19 cellular contexts compared by ENCODE assay signal in the genomic region with DNA sequence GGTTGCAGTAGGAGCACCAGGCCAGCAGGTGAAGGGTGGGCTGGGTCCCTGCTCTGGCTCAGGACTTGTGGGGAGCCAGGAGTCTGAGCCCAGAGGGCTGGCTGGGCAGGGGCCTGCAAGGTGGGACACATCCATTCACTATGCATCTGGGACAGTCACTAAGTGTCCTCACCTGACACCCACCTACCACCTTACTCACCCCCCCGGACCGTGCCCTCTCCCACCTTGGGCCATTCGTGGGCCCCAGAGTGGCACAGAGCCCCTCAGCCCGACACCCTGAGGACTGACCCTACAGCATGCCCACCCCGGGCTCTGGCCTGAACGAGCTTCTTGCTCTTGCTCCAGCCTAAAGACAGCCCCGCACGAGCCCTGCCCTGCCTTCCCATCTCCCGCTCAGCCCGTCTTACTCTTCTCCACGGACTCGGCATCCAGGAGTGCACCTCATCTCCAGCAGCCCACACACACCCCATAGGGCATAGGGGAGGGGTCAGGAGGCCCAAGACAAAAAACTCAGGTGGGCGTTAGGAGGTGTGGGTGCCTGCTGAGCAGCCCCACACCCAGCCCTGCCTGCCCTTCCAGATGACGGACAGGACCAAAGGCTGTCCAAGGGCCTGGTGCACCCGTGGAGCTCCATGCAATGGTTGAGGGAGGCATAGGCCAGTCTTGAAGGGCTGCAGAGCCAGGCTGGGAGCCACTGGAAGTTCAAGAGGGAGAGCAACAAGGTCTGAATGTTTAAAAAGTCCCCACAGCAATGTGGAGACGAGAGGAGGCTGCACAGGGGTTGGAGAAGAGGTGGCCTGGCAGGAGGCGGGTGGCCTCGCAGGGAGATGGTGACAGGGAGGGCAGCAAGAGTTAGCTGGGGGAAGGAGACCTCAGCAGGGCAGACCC. TPM values are rescaled to one million over a fixed set of nuclear protein-coding genes. Genes with fewer than 3 reads are reported as not detected.
"Had no signal": no experiment of that assay in that cellular context is flagged by ENCODE, and none has a peak within 500 bp of the region (broad histone marks: within the 10 kb centered on the region; RNA-seq: fewer than 3 reads in every experiment).

No MANE protein-coding gene starts in this region.

- H3K27ac ChIP-seq: dorsolateral prefrontal cortex, esophagus squamous epithelium, neutrophil, prostate gland, SK-N-MC, testis had no signal

- H3K36me3 ChIP-seq: breast epithelium, esophagus squamous epithelium, neutrophil, prostate gland had no signal

- H3K9me3 ChIP-seq: breast epithelium, esophagus squamous epithelium, neutrophil, prostate gland, testis had no signal

- H3K27ac Mint-ChIP-seq: activated naive CD8-positive, alpha-beta T cell; mesothelial cell of epicardium; stimulated activated naive CD8-positive, alpha-beta T cell treated with anti-CD3 and anti-CD28 coated beads, Interleukin-15, amount 100 ng/mL, for 72 hours had no signal

- ATAC-seq: stimulated activated naive CD8-positive, alpha-beta T cell treated with anti-CD3 and anti-CD28 coated beads, Interleukin-15, amount 100 ng/mL, for 72 hours; T-cell had no signal

- H3K27me3 Mint-ChIP-seq: activated naive CD8-positive, alpha-beta T cell; T-cell had no signal

- H3K36me3 Mint-ChIP-seq: activated naive CD8-positive, alpha-beta T cell; mesothelial cell of epicardium; T-cell had no signal

- H3K9me3 Mint-ChIP-seq: mesothelial cell of epicardium; stimulated activated naive CD8-positive, alpha-beta T cell treated with anti-CD3 and anti-CD28 coated beads, Interleukin-15, amount 100 ng/mL, for 72 hours; T-cell had no signal

- H3K27me3 ChIP-seq: breast epithelium, dorsolateral prefrontal cortex, testis had no signal

- DNase-seq: activated CD4-positive, alpha-beta T cell treated with anti-CD3 and anti-CD28 coated beads, Interleukin-2, amount 50 U/mL, for 1 hour; activated CD4-positive, CD25-positive, alpha-beta regulatory T cell; activated effector memory CD4-positive, alpha-beta T cell treated with Interleukin-2 at 50 U/mL for 16 hours; activated T-cell treated with anti-CD3 and anti-CD28 coated beads, Interleukin-2, amount 50 U/mL, for 1 hour; anterior cingulate cortex; esophagus squamous epithelium; head of caudate nucleus; stimulated activated CD4-positive, alpha-beta T cell treated with anti-CD3 and anti-CD28 coated beads, Interleukin-4, amount 100 ng/mL, for 1 hour; stimulated activated CD8-positive, alpha-beta memory T cell treated with anti-CD3 and anti-CD28 coated beads, Interleukin-4, amount 100 ng/mL, for 48 hours; stimulated activated naive CD8-positive, alpha-beta T cell treated with anti-CD3 and anti-CD28 coated beads, Interleukin-15, amount 100 ng/mL, for 72 hours; T-cell; testis had no signal

- H3K4me3 Mint-ChIP-seq: activated naive CD8-positive, alpha-beta T cell; mesothelial cell of epicardium; stimulated activated naive CD8-positive, alpha-beta T cell treated with anti-CD3 and anti-CD28 coated beads, Interleukin-15, amount 100 ng/mL, for 72 hours; T-cell had no signal

- H3K4me3 ChIP-seq: breast epithelium, dorsolateral prefrontal cortex, esophagus squamous epithelium, prostate gland, SK-N-MC, testis had no signal

- H3K4me1 ChIP-seq: prostate gland had no signal

RNA-seq across cellular contexts. Expression of gene MYL3, which starts 41.3 kb away (rescaled TPM):
- total RNA-seq: T-cell had no signal
